Comparison of ENCODE assay signal across 10 cellular contexts in the genomic region with DNA sequence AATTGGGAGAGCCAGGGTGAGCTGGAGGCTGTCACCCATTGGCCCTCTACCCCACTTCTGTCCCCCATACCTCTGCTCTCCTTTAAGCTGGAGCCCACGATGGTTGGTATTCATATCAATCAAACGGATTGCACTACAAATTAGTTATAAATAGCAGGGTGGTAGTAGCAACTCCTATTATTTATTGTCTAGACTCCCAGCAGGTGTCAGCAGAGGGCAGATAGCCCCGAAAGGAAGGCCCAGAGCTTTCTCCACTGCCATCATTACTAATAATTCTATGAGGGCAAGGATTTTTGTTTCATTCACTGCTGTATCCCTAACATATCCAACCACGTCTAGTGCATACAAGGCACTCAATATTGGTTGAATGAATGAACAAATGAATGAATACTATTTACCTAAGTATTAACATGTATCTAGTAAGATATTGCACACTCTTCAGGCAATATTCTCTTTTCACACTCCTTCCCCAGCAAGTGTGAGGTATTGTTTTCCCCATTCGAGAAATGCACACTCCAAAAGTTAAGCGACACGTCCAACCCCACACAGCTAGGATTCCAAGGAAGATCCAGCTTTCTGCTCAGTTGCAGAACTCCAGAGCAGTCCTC. TPM values are rescaled to one million over a fixed set of nuclear protein-coding genes. Genes with fewer than 3 reads are reported as not detected.
DNase-seq lines count a peak whose midpoint lies in the region; ATAC-seq lines count a peak whose summit lies in the region.
"Had no signal": no experiment of that assay in that cellular context is flagged by ENCODE, and none has a peak within 500 bp of the region (broad histone marks: within the 10 kb centered on the region; RNA-seq: fewer than 3 reads in every experiment).

No MANE protein-coding gene starts in this region.

- intact Hi-C loops in activated naive CD4-positive, alpha-beta T cell treated with anti-CD3 and anti-CD28 coated beads for 36 hours (cut with micrococcal nuclease) = no loop called here
- intact Hi-C loops in sciatic nerve (cut with DNase I) = no loop called here

- CTCF ChIA-PET in activated naive CD4-positive, alpha-beta T cell treated with anti-CD3 and anti-CD28 coated beads for 36 hours (lab: Charles Lee) = interaction anchor here (1.0 to 12.5 kb wide), 6 partner anchors 10 to 82 kb away, joined by 3 to 284 read pairs (median 4); partner anchors contain the start of gene TAF15

- ATAC-seq in sciatic nerve = no peak
- ATAC-seq in HG03520 (IDR thresholded peaks at IDR 0.05; ENCODE audit: unreplicated experiment) = no peak
- ATAC-seq: naive thymus-derived CD8-positive, alpha-beta T cell had no signal

- peaks cover 8% of the 10 kb centered on the region for H3K4me1 Mint-ChIP-seq in activated naive CD4-positive, alpha-beta T cell treated with anti-CD3 and anti-CD28 coated beads for 36 hours (ENCODE audit: low read depth)

- H3K36me3 Mint-ChIP-seq in activated naive CD4-positive, alpha-beta T cell treated with anti-CD3 and anti-CD28 coated beads for 36 hours (ENCODE audit: low read depth) = no peaks in the 10 kb centered on the region
- H3K36me3 Mint-ChIP-seq: naive thymus-derived CD8-positive, alpha-beta T cell had no signal

- no peak overlapping the region for H3K4me3 Mint-ChIP-seq in activated naive CD4-positive, alpha-beta T cell treated with anti-CD3 and anti-CD28 coated beads for 36 hours

- no peaks in the 10 kb centered on the region for H3K9me3 Mint-ChIP-seq in activated naive CD4-positive, alpha-beta T cell treated with anti-CD3 and anti-CD28 coated beads for 36 hours
- H3K9me3 Mint-ChIP-seq: naive thymus-derived CD8-positive, alpha-beta T cell had no signal

- H3K27ac Mint-ChIP-seq in activated naive CD4-positive, alpha-beta T cell treated with anti-CD3 and anti-CD28 coated beads for 36 hours = no peak overlapping the region

- peak; percentile 17 for DNase-seq in NCI-H2107 treated with DMSO at 0.1 percent for 48 hours (lab: John Stamatoyannopoulos, UW; ENCODE audit: unreplicated experiment)
- no peak for DNase-seq in NCI-H2107 (lab: John Stamatoyannopoulos, UW)
- DNase-seq in LHCN-M2 (ENCODE audit: low read depth) = peak; percentile 44
- peak; percentile 55 for DNase-seq in activated naive CD4-positive, alpha-beta T cell treated with anti-CD3 and anti-CD28 coated beads for 36 hours
- DNase-seq in islet precursor cell = peak; percentile 56
- DNase-seq in cerebellar nuclear complex (lab: John Stamatoyannopoulos, UW) = no peak
- no peak for DNase-seq in sciatic nerve (ENCODE audit: low spot score)

- no peaks in the 10 kb centered on the region for H3K27me3 Mint-ChIP-seq in activated naive CD4-positive, alpha-beta T cell treated with anti-CD3 and anti-CD28 coated beads for 36 hours (ENCODE audit: low read depth)
- H3K27me3 Mint-ChIP-seq: naive thymus-derived CD8-positive, alpha-beta T cell had no signal

RNA-seq across cellular contexts. Expression of gene C17orf50, which starts 6.3 kb away (rescaled TPM):
- not detected in 2 replicates for total RNA-seq in LHCN-M2 (2014; rRNA removed)
- polyA plus RNA-seq in LHCN-M2 (2012) = not detected
- not detected for total RNA-seq in activated naive CD4-positive, alpha-beta T cell treated with anti-CD3 and anti-CD28 coated beads for 36 hours
- not detected for total RNA-seq in sciatic nerve
- total RNA-seq: Daoy had no signal

RNA-seq across cellular contexts. Expression of gene GAS2L2, which starts 14.0 kb away (rescaled TPM):
- total RNA-seq in LHCN-M2 (2014; rRNA removed) (not detected in 2 replicates), sciatic nerve (0.13 TPM)
- 0.01 TPM for polyA plus RNA-seq in LHCN-M2 (2012)
- total RNA-seq in activated naive CD4-positive, alpha-beta T cell treated with anti-CD3 and anti-CD28 coated beads for 36 hours = under 1 TPM in 1 of 2 experiments, not detected in 1; 0.07 TPM
- total RNA-seq: Daoy had no signal
- polyA plus RNA-seq: naive thymus-derived CD8-positive, alpha-beta T cell had no signal

RNA-seq across cellular contexts. Expression of gene MMP28, which starts 28.4 kb away (rescaled TPM):
- total RNA-seq in LHCN-M2 (2014; rRNA removed) (not detected in 2 replicates), sciatic nerve (61.5 TPM)
- polyA plus RNA-seq in LHCN-M2 (2012) = 0.12 TPM
- total RNA-seq in activated naive CD4-positive, alpha-beta T cell treated with anti-CD3 and anti-CD28 coated beads for 36 hours = under 1 TPM; 0.19 to 0.35 TPM

RNA-seq across cellular contexts. Expression of gene RASL10B, which starts 35.6 kb away (rescaled TPM):
- total RNA-seq in LHCN-M2 (2014; rRNA removed) (0.32 and 0.63 TPM in 2 replicates), sciatic nerve (5.4 TPM)
- polyA plus RNA-seq in LHCN-M2 (2012) = 0.74 TPM
- 1 to 10 TPM in 1 of 2 experiments, under 1 TPM in 1; 0.96 to 1.1 TPM for total RNA-seq in activated naive CD4-positive, alpha-beta T cell treated with anti-CD3 and anti-CD28 coated beads for 36 hours

RNA-seq across cellular contexts. Expression of gene TAF15, which starts 42.3 kb away (rescaled TPM):
- total RNA-seq in LHCN-M2 (2014; rRNA removed) (25.9 and 42.4 TPM in 2 replicates), sciatic nerve (183 TPM)
- 173 TPM for polyA plus RNA-seq in LHCN-M2 (2012)
- 100 to 1,000 TPM; 252 to 256 TPM for total RNA-seq in activated naive CD4-positive, alpha-beta T cell treated with anti-CD3 and anti-CD28 coated beads for 36 hours

Comparison
In these comparisons a context has a peak if more than half of its experiments do, and no peak if none do; other contexts are left out.
1. DNase-seq: peak in NCI-H2107 treated with DMSO at 0.1 percent for 48 hours (single experiment), LHCN-M2 (single experiment), activated naive CD4-positive, alpha-beta T cell treated with anti-CD3 and anti-CD28 coated beads for 36 hours (single experiment) and islet precursor cell (single experiment); none in NCI-H2107 (single experiment), cerebellar nuclear complex (0 of 2) and sciatic nerve (single experiment).
2. RNA of gene MMP28, which starts 28.4 kb away (total RNA-seq): 61.5 TPM in sciatic nerve (single experiment); 0.19 to 0.35 TPM in activated naive CD4-positive, alpha-beta T cell treated with anti-CD3 and anti-CD28 coated beads for 36 hours and not detected in LHCN-M2; every median in the first group is over 10 times any median in the second.